ENCODE assay signal across 20 cellular contexts in genomic region chr20:4546342-4546741, GRCh38.
A peak's percentile ranks its signal among the peaks of the same experiment; 100 is the strongest.
DNase-seq lines count a peak whose midpoint lies in the region; ATAC-seq and TF ChIP-seq lines count a peak whose summit lies in the region.
"Had no signal": no experiment of that assay in that cellular context is flagged by ENCODE, and none has a peak within 500 bp of the region (broad histone marks: within the 10 kb centered on the region; RNA-seq: fewer than 3 reads in every experiment).

No MANE protein-coding gene starts in this region.

- ATAC-seq in SK-N-SH treated with all-trans-retinoic acid at 6 μM for 48 hours = peak; percentile 14; the same call in 2 of the 3 replicates
- peak; percentile 36 for ATAC-seq in stimulated activated memory B cell treated with anti-CD40 and anti-IgM and Interleukin-4, amounts not matched to agents 10 μg/mL and 1 μg/mL and 100 μg/mL, for 72 hours
- ATAC-seq: activated CD4-positive, CD25-positive, alpha-beta regulatory T cell treated with anti-CD3 and anti-CD28 coated beads, Interleukin-2, amount 50 U/mL, for 24 hours; left ventricle myocardium superior had no signal

- POLR2A ChIA-PET in activated CD4-positive, alpha-beta T cell treated with anti-CD3 and anti-CD28 coated beads, Interleukin-2, amount 10 ng/mL, durations not matched to agents 7 days and 5 days (lab: Charles Lee) = no interaction called here

- CTCF ChIA-PET in activated CD4-positive, alpha-beta T cell treated with anti-CD3 and anti-CD28 coated beads, Interleukin-2, amount 10 ng/mL, durations not matched to agents 7 days and 5 days (lab: Charles Lee) = no interaction called here

- peak; percentile 44 for DNase-seq in activated CD4-positive, alpha-beta T cell treated with anti-CD3 and anti-CD28 coated beads, Interleukin-2, amount 10 ng/mL, durations not matched to agents 24 days and 14 days
- no peak for DNase-seq in activated CD4-positive, alpha-beta T cell treated with anti-CD3 and anti-CD28 coated beads, Interleukin-2, amount 10 ng/mL, durations not matched to agents 7 days and 5 days
- peak; percentile 85 for DNase-seq in iPS DF 19.7 (ENCODE audit: low read depth, low spot score)
- DNase-seq in HK-2 (ENCODE audit: unreplicated experiment) = no peak
- no peak for DNase-seq in T-helper 9 cell
- DNase-seq in AG08396 (ENCODE audit: low spot score) = no peak
- DNase-seq: activated CD8-positive, alpha-beta memory T cell treated with anti-CD3 and anti-CD28 coated beads for 24 hours; activated naive CD4-positive, alpha-beta T cell treated with anti-CD3 and anti-CD28 coated beads, Interleukin-2, amount 50 U/mL, for 16 hours; activated T-cell treated with anti-CD3 and anti-CD28 coated beads, Interleukin-2, amount 50 U/mL, for 48 hours; effector CD8-positive, alpha-beta T cell; left ventricle myocardium superior; MV-4-11; NCI-H1694 treated with DMSO at 0.1 percent for 48 hours; NCI-H774; SJCRH30; stimulated activated CD4-positive, alpha-beta T cell treated with anti-CD3 and anti-CD28 coated beads, Interleukin-15, amount 100 ng/mL, for 24 hours; substantia nigra had no signal

- H3K9me3 Mint-ChIP-seq in activated CD4-positive, alpha-beta T cell treated with anti-CD3 and anti-CD28 coated beads, Interleukin-2, amount 10 ng/mL, durations not matched to agents 24 days and 14 days = no peaks in the 10 kb centered on the region
- no peaks in the 10 kb centered on the region for H3K9me3 Mint-ChIP-seq in activated CD4-positive, alpha-beta T cell treated with anti-CD3 and anti-CD28 coated beads, Interleukin-2, amount 10 ng/mL, durations not matched to agents 7 days and 5 days
- no peaks in the 10 kb centered on the region for H3K9me3 Mint-ChIP-seq in stimulated activated memory B cell treated with anti-CD40 and anti-IgM and Interleukin-4, amounts not matched to agents 10 μg/mL and 1 μg/mL and 100 μg/mL, for 72 hours

- H3K36me3 Mint-ChIP-seq in activated CD4-positive, alpha-beta T cell treated with anti-CD3 and anti-CD28 coated beads, Interleukin-2, amount 10 ng/mL, durations not matched to agents 24 days and 14 days (ENCODE audit: low read depth) = no peaks in the 10 kb centered on the region
- H3K36me3 Mint-ChIP-seq in activated CD4-positive, alpha-beta T cell treated with anti-CD3 and anti-CD28 coated beads, Interleukin-2, amount 10 ng/mL, durations not matched to agents 7 days and 5 days (ENCODE audit: low read depth) = no peaks in the 10 kb centered on the region
- H3K36me3 Mint-ChIP-seq in stimulated activated memory B cell treated with anti-CD40 and anti-IgM and Interleukin-4, amounts not matched to agents 10 μg/mL and 1 μg/mL and 100 μg/mL, for 72 hours = no peaks in the 10 kb centered on the region

- H3K27me3 Mint-ChIP-seq in activated CD4-positive, alpha-beta T cell treated with anti-CD3 and anti-CD28 coated beads, Interleukin-2, amount 10 ng/mL, durations not matched to agents 24 days and 14 days = peaks cover 29% of the 10 kb centered on the region
- H3K27me3 Mint-ChIP-seq in activated CD4-positive, alpha-beta T cell treated with anti-CD3 and anti-CD28 coated beads, Interleukin-2, amount 10 ng/mL, durations not matched to agents 7 days and 5 days = peaks cover 32% of the 10 kb centered on the region
- H3K27me3 Mint-ChIP-seq in stimulated activated memory B cell treated with anti-CD40 and anti-IgM and Interleukin-4, amounts not matched to agents 10 μg/mL and 1 μg/mL and 100 μg/mL, for 72 hours = peaks cover 37% of the 10 kb centered on the region

- intact Hi-C loops in activated CD4-positive, alpha-beta T cell treated with anti-CD3 and anti-CD28 coated beads, Interleukin-2, amount 10 ng/mL, durations not matched to agents 24 days and 14 days (cut with micrococcal nuclease) = no loop called here

- no peak overlapping the region for H3K4me3 Mint-ChIP-seq in activated CD4-positive, alpha-beta T cell treated with anti-CD3 and anti-CD28 coated beads, Interleukin-2, amount 10 ng/mL, durations not matched to agents 24 days and 14 days
- H3K4me3 Mint-ChIP-seq in activated CD4-positive, alpha-beta T cell treated with anti-CD3 and anti-CD28 coated beads, Interleukin-2, amount 10 ng/mL, durations not matched to agents 7 days and 5 days = no peak overlapping the region
- no peak overlapping the region for H3K4me3 Mint-ChIP-seq in stimulated activated memory B cell treated with anti-CD40 and anti-IgM and Interleukin-4, amounts not matched to agents 10 μg/mL and 1 μg/mL and 100 μg/mL, for 72 hours

- no peaks in the 10 kb centered on the region for H3K4me1 Mint-ChIP-seq in activated CD4-positive, alpha-beta T cell treated with anti-CD3 and anti-CD28 coated beads, Interleukin-2, amount 10 ng/mL, durations not matched to agents 24 days and 14 days
- H3K4me1 Mint-ChIP-seq in activated CD4-positive, alpha-beta T cell treated with anti-CD3 and anti-CD28 coated beads, Interleukin-2, amount 10 ng/mL, durations not matched to agents 7 days and 5 days = no peaks in the 10 kb centered on the region
- no peaks in the 10 kb centered on the region for H3K4me1 Mint-ChIP-seq in stimulated activated memory B cell treated with anti-CD40 and anti-IgM and Interleukin-4, amounts not matched to agents 10 μg/mL and 1 μg/mL and 100 μg/mL, for 72 hours

- no peak overlapping the region for H3K27ac Mint-ChIP-seq in activated CD4-positive, alpha-beta T cell treated with anti-CD3 and anti-CD28 coated beads, Interleukin-2, amount 10 ng/mL, durations not matched to agents 24 days and 14 days
- H3K27ac Mint-ChIP-seq in activated CD4-positive, alpha-beta T cell treated with anti-CD3 and anti-CD28 coated beads, Interleukin-2, amount 10 ng/mL, durations not matched to agents 7 days and 5 days = no peak overlapping the region
- no peak overlapping the region for H3K27ac Mint-ChIP-seq in stimulated activated memory B cell treated with anti-CD40 and anti-IgM and Interleukin-4, amounts not matched to agents 10 μg/mL and 1 μg/mL and 100 μg/mL, for 72 hours

TF ChIP-seq in SK-N-SH treated with all-trans-retinoic acid at 6 μM for 48 hours, 23 proteins besides CTCF, POLR2A, EP300 and RAD21 (continues in another document):
- TF ChIP-seq POU6F1 (CRISPR knock-in tag; IDR thresholded peaks at IDR 0.05; ENCODE audit: borderline replicate concordance, low read depth) (no peak), ARNTL (CRISPR knock-in tag; IDR thresholded peaks at IDR 0.05; ENCODE audit: borderline replicate concordance, low read depth) (no peak), PATZ1 (CRISPR knock-in tag; IDR thresholded peaks at IDR 0.05; ENCODE audit: borderline replicate concordance) (no peak), RARB (CRISPR knock-in tag; IDR thresholded peaks at IDR 0.05) (no peak), CREB5 (CRISPR knock-in tag; IDR thresholded peaks at IDR 0.05; ENCODE audit: low read depth) (no peak), ZNF70 (CRISPR knock-in tag; IDR thresholded peaks at IDR 0.05) (no peak)

Comparison
In these comparisons a context has a peak if more than half of its experiments do, and no peak if none do; other contexts are left out.
1. DNase-seq: peak in activated CD4-positive, alpha-beta T cell treated with anti-CD3 and anti-CD28 coated beads, Interleukin-2, amount 10 ng/mL, durations not matched to agents 24 days and 14 days (single experiment) and iPS DF 19.7 (single experiment); none in activated CD4-positive, alpha-beta T cell treated with anti-CD3 and anti-CD28 coated beads, Interleukin-2, amount 10 ng/mL, durations not matched to agents 7 days and 5 days (single experiment), HK-2 (single experiment), T-helper 9 cell (single experiment) and AG08396 (single experiment).